ENCODE assay signal across 8 cellular contexts in the genomic region with DNA sequence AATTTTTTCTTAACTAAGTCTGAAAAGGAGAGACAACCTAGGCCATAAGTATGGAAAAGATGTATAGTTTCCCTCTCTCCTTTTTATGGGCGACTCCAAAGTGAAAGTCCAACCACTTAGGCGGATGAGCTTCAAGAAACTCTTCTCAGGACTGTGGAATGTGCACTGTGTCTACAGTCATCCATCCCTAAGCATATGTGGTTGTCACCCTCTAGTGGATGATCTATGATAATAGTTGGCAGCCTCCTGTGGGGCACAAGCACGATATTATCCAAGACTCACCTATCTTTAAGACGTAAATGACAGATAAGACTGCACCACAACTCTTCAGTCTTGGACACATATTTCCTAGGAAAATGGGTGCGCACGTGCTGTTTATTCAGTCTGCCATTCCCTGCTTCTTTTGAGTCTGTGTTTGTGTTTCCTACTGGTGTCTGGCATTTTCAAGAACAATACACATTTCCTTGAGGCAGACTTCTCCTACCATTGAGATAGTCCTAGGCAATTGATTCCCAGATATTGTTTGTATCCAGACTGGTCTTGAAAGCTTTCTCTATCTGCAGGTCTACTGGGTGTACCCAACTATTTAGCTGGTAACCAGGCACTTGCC.
DNase-seq lines count a peak whose midpoint lies in the region; ATAC-seq and TF ChIP-seq lines count a peak whose summit lies in the region.

No MANE protein-coding gene starts in this region.

- no peak overlapping the region for H3K27ac ChIP-seq in VCaP
- no peak overlapping the region for H3K27ac ChIP-seq in psoas muscle

- no peaks in the 10 kb centered on the region for H3K36me3 ChIP-seq in psoas muscle (ENCODE audit: insufficient read depth in 1 of 2, low read depth in 1 of 2)

- 20 to 23% (median 22%) methylated on average over 6 of the region's 6 CpGs for WGBS in psoas muscle, 3 donors

- H3K9me3 ChIP-seq in psoas muscle: no peaks in the 10 kb centered on the region

- H3K4me3 ChIP-seq in psoas muscle: no peak overlapping the region

- H3K36me3 Mint-ChIP-seq in HFFc6 (ENCODE audit: low read depth): no peaks in the 10 kb centered on the region
- H3K36me3 Mint-ChIP-seq in glutamatergic neuron (ENCODE audit: unreplicated experiment): no peaks in the 10 kb centered on the region

- no peaks in the 10 kb centered on the region for H3K4me1 ChIP-seq in psoas muscle

- intact Hi-C loops in psoas muscle (cut with DNase I): loop anchor here (2.0 to 10.0 kb wide), 4 partner anchors 388 to 666 kb away; partner anchors contain the start of gene GATA6 (in 1 of the 2)

- peak; percentile 94 for TF ChIP-seq CTCF in HFFc6 (IDR thresholded peaks at IDR 0.05)
- TF ChIP-seq CTCF in VCaP (conservative IDR thresholded peaks at IDR 0.05): peak; percentile 86
- TF ChIP-seq CTCF in glutamatergic neuron (IDR thresholded peaks at IDR 0.05; ENCODE audit: partially characterized antibody, unreplicated experiment): peak; percentile 45
- peak; percentile 62 for TF ChIP-seq CTCF in psoas muscle (IDR thresholded peaks at IDR 0.05)

- H3K27me3 Mint-ChIP-seq in HFFc6 (ENCODE audit: insufficient read depth) (peaks cover 11% of the 10 kb centered on the region), glutamatergic neuron (ENCODE audit: unreplicated experiment) (no peaks in the 10 kb centered on the region)

- H3K4me3 Mint-ChIP-seq in HFFc6: peak overlapping the region; percentile 13; the same call in 1 of the 2 replicates
- no peak overlapping the region for H3K4me3 Mint-ChIP-seq in glutamatergic neuron (ENCODE audit: unreplicated experiment)

- H3K9me3 Mint-ChIP-seq in HFFc6 (no peaks in the 10 kb centered on the region), glutamatergic neuron (ENCODE audit: unreplicated experiment) (no peaks in the 10 kb centered on the region)

- H3K27ac Mint-ChIP-seq in HFFc6 (no peak overlapping the region), glutamatergic neuron (ENCODE audit: unreplicated experiment) (no peak overlapping the region)

- H3K27me3 ChIP-seq in psoas muscle (ENCODE audit: insufficient read depth in 3 of 3, low read length in 2 of 3): peaks cover 0 to 64% (median 0%) of the 10 kb centered on the region in 3 donors

- peak; percentile 71 to 81 (median 75) for ATAC-seq in psoas muscle

- DNase-seq in NOMO-1 (lab: John Stamatoyannopoulos, UW; ENCODE audit: unreplicated experiment in 2 of 2) (peak; percentile 17 to 61), NOMO-1 treated with dmso at 0.1 percent for 144 hours (lab: John Stamatoyannopoulos, UW; ENCODE audit: unreplicated experiment) (no peak), HFFc6 (peak; percentile 81), NCI-H146 (lab: John Stamatoyannopoulos, UW) (peak; percentile 80), glutamatergic neuron (no peak), psoas muscle (no peak)
- no peak for DNase-seq in stimulated activated CD4-positive, alpha-beta T cell treated with anti-CD3 and anti-CD28 coated beads, Interleukin-2, amount 100 ng/mL, for 24 hours

- peaks cover 35% of the 10 kb centered on the region for H3K4me1 Mint-ChIP-seq in HFFc6 (ENCODE audit: low read depth)
- H3K4me1 Mint-ChIP-seq in glutamatergic neuron (ENCODE audit: low read depth, unreplicated experiment): no peaks in the 10 kb centered on the region

Comparison
In these comparisons a context has a peak if more than half of its experiments do, and no peak if none do; other contexts are left out.
1. DNase-seq: peak in NOMO-1 (2 of 2), HFFc6 (single experiment) and NCI-H146 (single experiment); none in NOMO-1 treated with dmso at 0.1 percent for 144 hours (single experiment), glutamatergic neuron (single experiment), psoas muscle (0 of 2) and stimulated activated CD4-positive, alpha-beta T cell treated with anti-CD3 and anti-CD28 coated beads, Interleukin-2, amount 100 ng/mL, for 24 hours (0 of 2).
2. Peak in every context shown above with its lines, with median percentiles within 50 percentile points of each other: CTCF ChIP-seq.